Comparison of ENCODE assay signal across 8 cellular contexts in genomic region chr3:30112904-30113484, GRCh38.
DNase-seq lines count a peak whose midpoint lies in the region; ATAC-seq and TF ChIP-seq lines count a peak whose summit lies in the region.

No MANE protein-coding gene starts in this region.

- peak; percentile 57 for ATAC-seq in GM18868 (IDR thresholded peaks at IDR 0.05; ENCODE audit: unreplicated experiment)
- peak; percentile 56 to 72 (median 63) for ATAC-seq in right lobe of liver
- no peak for ATAC-seq in GM19035 (IDR thresholded peaks at IDR 0.05; ENCODE audit: unreplicated experiment)
- ATAC-seq in GM18861 (IDR thresholded peaks at IDR 0.05; ENCODE audit: unreplicated experiment), result no peak

- peak; percentile 73 for TF ChIP-seq CTCF in AG10803 (conservative IDR thresholded peaks at IDR 0.05; ENCODE audit: low read length)
- TF ChIP-seq CTCF in breast epithelium (IDR thresholded peaks at IDR 0.05), result peak; percentile 65 to 79 (median 72)
- peak; percentile 58 to 72 (median 68) for TF ChIP-seq CTCF in right lobe of liver (IDR thresholded peaks at IDR 0.05)

- intact Hi-C loops in breast epithelium (cut with DNase I; ENCODE audit: low total_unique reads), result no loop called here
- intact Hi-C loops in right lobe of liver (cut with DNase I), result loop anchor here in 1 of 2 donors (10.0 kb wide), 1 partner anchor 82 kb away; no protein-coding TSS in a partner anchor

- no peaks in the 10 kb centered on the region for H3K9me3 ChIP-seq in breast epithelium
- no peaks in the 10 kb centered on the region for H3K9me3 ChIP-seq in right lobe of liver

- H3K27ac ChIP-seq in breast epithelium (no peak overlapping the region), right lobe of liver (no peak overlapping the region)

- H3K4me1 ChIP-seq in breast epithelium, result no peaks in the 10 kb centered on the region
- no peaks in the 10 kb centered on the region for H3K4me1 ChIP-seq in right lobe of liver

- TF ChIP-seq POLR2A in breast epithelium (IDR thresholded peaks at IDR 0.05) (no peak), right lobe of liver (IDR thresholded peaks at IDR 0.05) (no peak)

- no peak overlapping the region for H3K4me3 ChIP-seq in AG10803 (ENCODE audit: low read length)
- no peak overlapping the region for H3K4me3 ChIP-seq in breast epithelium
- H3K4me3 ChIP-seq in right lobe of liver, result no peak overlapping the region

- WGBS in right lobe of liver (ENCODE audit: insufficient coverage, low coverage, low lambda C conversion rate, missing lambda C conversion rate), result 28% methylated on average over 1 of the region's 1 CpG

- H3K36me3 ChIP-seq in breast epithelium, result no peaks in the 10 kb centered on the region
- no peaks in the 10 kb centered on the region for H3K36me3 ChIP-seq in right lobe of liver

- DNase-seq in AG10803 (ENCODE audit: low read depth) (peak; percentile 60), NCI-H446 treated with DMSO at 0.1 percent for 48 hours (lab: John Stamatoyannopoulos, UW) (peak; percentile 66), breast epithelium (ENCODE audit: low spot score in 2 of 2) (no peak), right lobe of liver (no peak), mesenteric fat pad (ENCODE audit: low spot score) (no peak)

- H3K27me3 ChIP-seq in breast epithelium (no peaks in the 10 kb centered on the region), right lobe of liver (no peaks in the 10 kb centered on the region)

Comparison
In these comparisons a context has a peak if more than half of its experiments do, and no peak if none do; other contexts are left out.
1. DNase-seq: peak in AG10803 (single experiment) and NCI-H446 treated with DMSO at 0.1 percent for 48 hours (single experiment); none in breast epithelium (0 of 2), right lobe of liver (0 of 3) and mesenteric fat pad (single experiment).
2. ATAC-seq: peak in GM18868 (single experiment) and right lobe of liver (4 of 4); none in GM19035 (single experiment) and GM18861 (single experiment).
3. Peak in every context shown above with its lines, with median percentiles within 50 percentile points of each other: CTCF ChIP-seq.